ENCODE assay signal across 8 cellular contexts in the genomic region with DNA sequence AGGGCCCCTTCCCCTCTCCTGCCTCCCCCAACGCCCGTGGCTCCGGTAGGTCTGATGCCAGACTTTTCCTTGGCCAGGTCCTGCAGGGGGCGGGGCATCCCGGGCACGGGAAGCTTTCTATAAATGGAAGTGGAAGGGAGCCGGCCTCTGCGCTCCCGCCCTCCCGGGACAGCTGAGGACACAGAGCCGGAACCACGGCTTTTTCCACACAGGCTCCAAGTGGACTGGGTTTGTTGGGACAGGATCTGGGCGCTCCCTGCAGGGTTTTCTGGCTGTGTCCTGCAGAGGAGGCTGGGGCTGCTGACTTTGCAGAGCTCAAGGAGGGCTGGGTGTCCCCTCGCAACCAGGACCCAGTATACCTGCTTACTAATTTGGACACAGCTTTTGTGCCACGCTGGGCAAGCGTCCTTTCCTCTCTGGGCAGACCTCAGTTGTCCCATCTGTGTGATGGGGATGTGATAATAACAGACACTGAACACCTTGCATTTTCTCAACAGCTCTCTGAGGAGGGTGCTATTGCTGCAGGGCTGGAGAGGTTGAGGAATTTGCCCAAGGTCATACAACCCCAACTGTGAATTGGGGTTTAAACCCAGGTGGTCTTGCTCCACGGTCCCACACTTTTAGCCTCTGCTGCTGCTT. TPM values are rescaled to one million over a fixed set of nuclear protein-coding genes. Genes with fewer than 3 reads are reported as not detected.
DNase-seq lines count a peak whose midpoint lies in the region; ATAC-seq and TF ChIP-seq lines count a peak whose summit lies in the region.

No MANE protein-coding gene starts in this region.

- H3K27ac ChIP-seq in epithelial cell of prostate = peak overlapping the region; percentile 99

- peak; percentile 88 for ATAC-seq in mucosa of descending colon
- ATAC-seq in GM21390 (IDR thresholded peaks at IDR 0.05; ENCODE audit: unreplicated experiment) = no peak

- intact Hi-C loops in mucosa of descending colon (cut with DNase I, micrococcal nuclease) = no loop called here

- H3K4me1 ChIP-seq in mucosa of descending colon (ENCODE audit: low read depth) = peaks cover 28% of the 10 kb centered on the region

- H3K36me3 ChIP-seq in mucosa of descending colon (ENCODE audit: low read depth) = no peaks in the 10 kb centered on the region

- H3K9me3 ChIP-seq in mucosa of descending colon = no peaks in the 10 kb centered on the region

- no peak for TF ChIP-seq CTCF in mucosa of descending colon (IDR thresholded peaks at IDR 0.05)

- H3K4me3 ChIP-seq in mucosa of descending colon = no peak overlapping the region

- DNase-seq in DMS153 treated with DMSO at 0.1 percent for 48 hours (lab: John Stamatoyannopoulos, UW; ENCODE audit: unreplicated experiment) (peak; percentile 67), NCI-H510A (lab: John Stamatoyannopoulos, UW) (peak; percentile 51), epithelial cell of prostate (ENCODE audit: low read depth, low spot score) (no peak), mucosa of descending colon (peak; percentile 94 to 95 (median 95)), NOMO-1 (lab: John Stamatoyannopoulos, UW; ENCODE audit: unreplicated experiment in 2 of 2) (no peak), T1000 (lab: John Stamatoyannopoulos, UW) (no peak)
- no peak for DNase-seq in stimulated activated CD4-positive, alpha-beta T cell treated with anti-CD3 and anti-CD28 coated beads, Interleukin-4, amount 100 ng/mL, for 4 hours

RNA-seq across cellular contexts. Expression of a gene that starts 1.8 kb away (rescaled TPM):
- 10 to 100 TPM in 1 of 3 donors, 1 to 10 TPM in 2; 3.0 to 13.1 (median 3.3) TPM for total RNA-seq in mucosa of descending colon

RNA-seq across cellular contexts. Expression of a gene that starts 56.4 kb away (rescaled TPM):
- total RNA-seq in mucosa of descending colon = 100 to 1,000 TPM; 215 to 459 (median 244) TPM

Comparison
In these comparisons a context has a peak if more than half of its experiments do, and no peak if none do; other contexts are left out.
1. DNase-seq: peak in DMS153 treated with DMSO at 0.1 percent for 48 hours (single experiment), NCI-H510A (single experiment) and mucosa of descending colon (3 of 3); none in epithelial cell of prostate (single experiment), NOMO-1 (0 of 2), T1000 (single experiment) and stimulated activated CD4-positive, alpha-beta T cell treated with anti-CD3 and anti-CD28 coated beads, Interleukin-4, amount 100 ng/mL, for 4 hours (0 of 2).